ENCODE assay signal across 25 cellular contexts in genomic region chr10:44362866-44363711, GRCh38. TPM values are rescaled to one million over a fixed set of nuclear protein-coding genes. Genes with fewer than 3 reads are reported as not detected.
"Had no signal": no experiment of that assay in that cellular context is flagged by ENCODE, and none has a peak within 500 bp of the region (broad histone marks: within the 10 kb centered on the region; RNA-seq: fewer than 3 reads in every experiment).

No MANE protein-coding gene starts in this region.

- H3K4me1 ChIP-seq: adrenal gland, breast epithelium, prostate gland, upper lobe of right lung had no signal

- FAIRE-seq: astrocyte, islet of Langerhans had no signal

- H3K36me3 Mint-ChIP-seq: activated CD4-positive, alpha-beta memory T cell treated with anti-CD3 and anti-CD28 coated beads for 36 hours; activated naive CD4-positive, alpha-beta T cell treated with anti-CD3 and anti-CD28 coated beads, Interleukin-2, amount 50 U/mL, for 72 hours had no signal

- ATAC-seq: activated CD4-positive, alpha-beta T cell treated with anti-CD3 and anti-CD28 coated beads for 36 hours; activated naive CD4-positive, alpha-beta T cell treated with anti-CD3 and anti-CD28 coated beads, Interleukin-2, amount 50 U/mL, for 72 hours; esophagus mucosa; left colon; right cardiac atrium; stimulated activated naive CD8-positive, alpha-beta T cell treated with anti-CD3 and anti-CD28 coated beads, Interleukin-15, amount 100 ng/mL, for 72 hours; upper lobe of right lung had no signal

- H3K4me3 Mint-ChIP-seq: activated CD4-positive, alpha-beta memory T cell treated with anti-CD3 and anti-CD28 coated beads for 36 hours; activated CD4-positive, alpha-beta T cell treated with anti-CD3 and anti-CD28 coated beads for 36 hours; activated T-helper 1 cell treated with anti-CD3 and anti-CD28 coated beads, Interleukin-12 subunit alpha, Interleukin-12 subunit beta, Interleukin-2, Interleukin-4 antibody, amounts not matched to agents 30 ng/mL and 10 ng/mL and 1 ng/mL, durations not matched to agents 14 hours and 24 hours and 36 hours; stimulated activated naive CD8-positive, alpha-beta T cell treated with anti-CD3 and anti-CD28 coated beads, Interleukin-15, amount 100 ng/mL, for 72 hours had no signal

- H3K27ac ChIP-seq: adrenal gland, breast epithelium, heart right ventricle, prostate gland, skin epidermis, thoracic aorta, upper lobe of right lung, WERI-Rb-1 had no signal

- DNase-seq: activated CD4-positive, alpha-beta memory T cell treated with anti-CD3 and anti-CD28 coated beads for 36 hours; activated CD4-positive, alpha-beta T cell treated with anti-CD3 and anti-CD28 coated beads for 36 hours; activated gamma-delta T cell treated with Interleukin-2 at 50 U/mL for 16 hours; activated T-cell treated with anti-CD3 and anti-CD28 coated beads for 4 hours; adrenal gland; cerebellar nuclear complex; effector CD4-positive, alpha-beta T cell; heart right ventricle; left colon; right cardiac atrium; stimulated activated CD4-positive, alpha-beta T cell treated with anti-CD3 and anti-CD28 coated beads, Interleukin-4, amount 100 ng/mL, for 1 hour; stimulated activated naive CD8-positive, alpha-beta T cell treated with anti-CD3 and anti-CD28 coated beads, Interleukin-15, amount 100 ng/mL, for 72 hours; SW 1271; upper lobe of right lung; WERI-Rb-1 had no signal

- H3K36me3 ChIP-seq: adrenal gland, breast epithelium, prostate gland, thoracic aorta, upper lobe of right lung, WERI-Rb-1 had no signal

- H3K27ac Mint-ChIP-seq: activated CD4-positive, alpha-beta memory T cell treated with anti-CD3 and anti-CD28 coated beads for 36 hours; activated CD4-positive, alpha-beta T cell treated with anti-CD3 and anti-CD28 coated beads for 36 hours; activated naive CD4-positive, alpha-beta T cell treated with anti-CD3 and anti-CD28 coated beads, Interleukin-2, amount 50 U/mL, for 72 hours; activated T-helper 1 cell treated with anti-CD3 and anti-CD28 coated beads, Interleukin-12 subunit alpha, Interleukin-12 subunit beta, Interleukin-2, Interleukin-4 antibody, amounts not matched to agents 30 ng/mL and 10 ng/mL and 1 ng/mL, durations not matched to agents 14 hours and 24 hours and 36 hours had no signal

- H3K4me1 Mint-ChIP-seq: activated CD4-positive, alpha-beta T cell treated with anti-CD3 and anti-CD28 coated beads for 36 hours; stimulated activated naive CD8-positive, alpha-beta T cell treated with anti-CD3 and anti-CD28 coated beads, Interleukin-15, amount 100 ng/mL, for 72 hours had no signal

- H3K4me3 ChIP-seq: adrenal gland, breast epithelium, heart right ventricle, prostate gland, skin epidermis, thoracic aorta, upper lobe of right lung had no signal

- H3K9me3 Mint-ChIP-seq: activated CD4-positive, alpha-beta memory T cell treated with anti-CD3 and anti-CD28 coated beads for 36 hours; activated naive CD4-positive, alpha-beta T cell treated with anti-CD3 and anti-CD28 coated beads, Interleukin-2, amount 50 U/mL, for 72 hours; activated T-helper 1 cell treated with anti-CD3 and anti-CD28 coated beads, Interleukin-12 subunit alpha, Interleukin-12 subunit beta, Interleukin-2, Interleukin-4 antibody, amounts not matched to agents 30 ng/mL and 10 ng/mL and 1 ng/mL, durations not matched to agents 14 hours and 24 hours and 36 hours; stimulated activated naive CD8-positive, alpha-beta T cell treated with anti-CD3 and anti-CD28 coated beads, Interleukin-15, amount 100 ng/mL, for 72 hours had no signal

- H3K27me3 ChIP-seq: adrenal gland, breast epithelium, heart right ventricle, upper lobe of right lung had no signal

- H3K9me3 ChIP-seq: adrenal gland, breast epithelium, heart right ventricle, prostate gland, thoracic aorta, upper lobe of right lung had no signal

RNA-seq across cellular contexts. Expression of gene CXCL12, which starts 21.8 kb away (rescaled TPM):
- total RNA-seq: activated CD4-positive, alpha-beta memory T cell treated with anti-CD3 and anti-CD28 coated beads for 36 hours; activated CD4-positive, alpha-beta T cell treated with anti-CD3 and anti-CD28 coated beads for 36 hours; activated T-helper 1 cell treated with anti-CD3 and anti-CD28 coated beads, Interleukin-12 subunit alpha, Interleukin-12 subunit beta, Interleukin-2, Interleukin-4 antibody, amounts not matched to agents 30 ng/mL and 10 ng/mL and 1 ng/mL, durations not matched to agents 14 hours and 24 hours and 36 hours; T-helper 2 cell treated with Interferon-gamma antibody and Interleukin-4, amounts not matched to agents 100 ng/mL and 5 ng/mL, for 36 hours had no signal
